Comparison of ENCODE assay signal across 13 cellular contexts in the genomic region with DNA sequence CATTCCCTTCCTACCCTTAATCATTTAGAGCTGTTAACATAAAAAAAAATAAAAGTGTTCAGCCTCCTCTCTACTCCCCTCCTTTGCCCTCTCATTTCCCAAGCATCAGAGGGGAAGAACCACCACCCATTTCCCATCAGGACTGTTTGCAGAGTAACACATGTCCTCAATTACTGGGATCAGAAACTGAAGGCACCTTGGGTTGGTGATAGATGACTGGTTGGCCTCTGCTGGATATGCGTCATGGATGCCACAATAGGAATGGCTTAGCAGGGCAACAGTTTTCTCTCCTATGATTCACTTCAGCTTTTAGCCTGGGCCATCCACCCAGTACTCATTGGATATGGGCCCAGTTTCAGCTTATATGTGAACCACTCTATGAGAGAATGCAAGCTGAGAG. TPM values are rescaled to one million over a fixed set of nuclear protein-coding genes. Genes with fewer than 3 reads are reported as not detected.
DNase-seq lines count a peak whose midpoint lies in the region; ATAC-seq and TF ChIP-seq lines count a peak whose summit lies in the region.
"Had no signal": no experiment of that assay in that cellular context is flagged by ENCODE, and none has a peak within 500 bp of the region (broad histone marks: within the 10 kb centered on the region; RNA-seq: fewer than 3 reads in every experiment).

No MANE protein-coding gene starts in this region.

- DNase-seq in ELR (ENCODE audit: low read depth) (peak; percentile 90), fibroblast of gingiva (ENCODE audit: low read depth) (peak; percentile 98), sciatic nerve (ENCODE audit: low spot score) (no peak), NCI-H226 (no peak), NCI-H510A treated with DMSO at 0.1 percent for 48 hours (lab: John Stamatoyannopoulos, UW) (no peak)
- DNase-seq in activated CD8-positive, alpha-beta T cell treated with anti-CD3 and anti-CD28 coated beads for 36 hours = no peak
- DNase-seq in activated CD4-positive, alpha-beta memory T cell treated with anti-CD3 and anti-CD28 coated beads, Interleukin-2, amount 10 ng/mL, durations not matched to agents 7 days and 5 days = no peak
- DNase-seq: effector memory CD8-positive, alpha-beta T cell; NCI-H1417; NCI-H524 treated with DMSO at 0.1 percent for 48 hours; SHP77; stomach had no signal

- peak; percentile 92 for ATAC-seq in SK-N-SH treated with all-trans-retinoic acid at 6 μM for 48 hours
- ATAC-seq in sciatic nerve = peak; percentile 80
- ATAC-seq in activated CD8-positive, alpha-beta T cell treated with anti-CD3 and anti-CD28 coated beads for 36 hours = no peak
- ATAC-seq: effector memory CD8-positive, alpha-beta T cell had no signal

- H3K9me3 Mint-ChIP-seq in activated CD8-positive, alpha-beta T cell treated with anti-CD3 and anti-CD28 coated beads for 36 hours = no peaks in the 10 kb centered on the region
- no peaks in the 10 kb centered on the region for H3K9me3 Mint-ChIP-seq in activated CD4-positive, alpha-beta memory T cell treated with anti-CD3 and anti-CD28 coated beads, Interleukin-2, amount 10 ng/mL, durations not matched to agents 7 days and 5 days
- H3K9me3 Mint-ChIP-seq: effector memory CD8-positive, alpha-beta T cell had no signal

- no peak overlapping the region for H3K4me3 Mint-ChIP-seq in activated CD8-positive, alpha-beta T cell treated with anti-CD3 and anti-CD28 coated beads for 36 hours
- H3K4me3 Mint-ChIP-seq in activated CD4-positive, alpha-beta memory T cell treated with anti-CD3 and anti-CD28 coated beads, Interleukin-2, amount 10 ng/mL, durations not matched to agents 7 days and 5 days = no peak overlapping the region
- H3K4me3 Mint-ChIP-seq: effector memory CD8-positive, alpha-beta T cell had no signal

- CTCF ChIA-PET in activated CD8-positive, alpha-beta T cell treated with anti-CD3 and anti-CD28 coated beads for 36 hours (lab: Charles Lee) = interaction anchor here (1.0 kb wide), 1 partner anchor 28 kb away, joined by 3 read pairs; no protein-coding TSS in a partner anchor
- CTCF ChIA-PET in activated CD4-positive, alpha-beta memory T cell treated with anti-CD3 and anti-CD28 coated beads, Interleukin-2, amount 10 ng/mL, durations not matched to agents 7 days and 5 days (lab: Charles Lee) = no interaction called here

- no peaks in the 10 kb centered on the region for H3K36me3 Mint-ChIP-seq in activated CD8-positive, alpha-beta T cell treated with anti-CD3 and anti-CD28 coated beads for 36 hours (ENCODE audit: low read depth)
- no peaks in the 10 kb centered on the region for H3K36me3 Mint-ChIP-seq in activated CD4-positive, alpha-beta memory T cell treated with anti-CD3 and anti-CD28 coated beads, Interleukin-2, amount 10 ng/mL, durations not matched to agents 7 days and 5 days (ENCODE audit: low read depth)

- H3K27ac Mint-ChIP-seq in activated CD8-positive, alpha-beta T cell treated with anti-CD3 and anti-CD28 coated beads for 36 hours = no peak overlapping the region
- no peak overlapping the region for H3K27ac Mint-ChIP-seq in activated CD4-positive, alpha-beta memory T cell treated with anti-CD3 and anti-CD28 coated beads, Interleukin-2, amount 10 ng/mL, durations not matched to agents 7 days and 5 days
- H3K27ac Mint-ChIP-seq: effector memory CD8-positive, alpha-beta T cell had no signal

- POLR2A ChIA-PET in activated CD8-positive, alpha-beta T cell treated with anti-CD3 and anti-CD28 coated beads for 36 hours (lab: Charles Lee) = no interaction called here
- POLR2A ChIA-PET in activated CD4-positive, alpha-beta memory T cell treated with anti-CD3 and anti-CD28 coated beads, Interleukin-2, amount 10 ng/mL, durations not matched to agents 7 days and 5 days (lab: Charles Lee) = no interaction called here

- TF ChIP-seq CTCF in activated CD8-positive, alpha-beta T cell treated with anti-CD3 and anti-CD28 coated beads for 36 hours (IDR thresholded peaks at IDR 0.05) = no peak

- intact Hi-C loops in sciatic nerve (cut with DNase I) = no loop called here
- intact Hi-C loops in activated CD8-positive, alpha-beta T cell treated with anti-CD3 and anti-CD28 coated beads for 36 hours (cut with micrococcal nuclease) = no loop called here

- peaks cover 1% of the 10 kb centered on the region for H3K27me3 Mint-ChIP-seq in activated CD8-positive, alpha-beta T cell treated with anti-CD3 and anti-CD28 coated beads for 36 hours
- peaks cover 11% of the 10 kb centered on the region for H3K27me3 Mint-ChIP-seq in activated CD4-positive, alpha-beta memory T cell treated with anti-CD3 and anti-CD28 coated beads, Interleukin-2, amount 10 ng/mL, durations not matched to agents 7 days and 5 days

- no peaks in the 10 kb centered on the region for H3K4me1 Mint-ChIP-seq in activated CD8-positive, alpha-beta T cell treated with anti-CD3 and anti-CD28 coated beads for 36 hours (ENCODE audit: low read depth)
- H3K4me1 Mint-ChIP-seq in activated CD4-positive, alpha-beta memory T cell treated with anti-CD3 and anti-CD28 coated beads, Interleukin-2, amount 10 ng/mL, durations not matched to agents 7 days and 5 days = no peaks in the 10 kb centered on the region

TF ChIP-seq in SK-N-SH treated with all-trans-retinoic acid at 6 μM for 48 hours, 23 proteins besides CTCF, POLR2A, EP300 and RAD21 (continues in another document):
- TF ChIP-seq CSDC2 (CRISPR knock-in tag; IDR thresholded peaks at IDR 0.05) = no peak
- TF ChIP-seq ZFP3 (CRISPR knock-in tag; IDR thresholded peaks at IDR 0.05) = no peak
- TF ChIP-seq TOX (CRISPR knock-in tag; IDR thresholded peaks at IDR 0.05; ENCODE audit: borderline replicate concordance) = 0 out of 2 replicates have a peak, but pooled peaks have one; percentile 73
- TF ChIP-seq, protein P1, sequence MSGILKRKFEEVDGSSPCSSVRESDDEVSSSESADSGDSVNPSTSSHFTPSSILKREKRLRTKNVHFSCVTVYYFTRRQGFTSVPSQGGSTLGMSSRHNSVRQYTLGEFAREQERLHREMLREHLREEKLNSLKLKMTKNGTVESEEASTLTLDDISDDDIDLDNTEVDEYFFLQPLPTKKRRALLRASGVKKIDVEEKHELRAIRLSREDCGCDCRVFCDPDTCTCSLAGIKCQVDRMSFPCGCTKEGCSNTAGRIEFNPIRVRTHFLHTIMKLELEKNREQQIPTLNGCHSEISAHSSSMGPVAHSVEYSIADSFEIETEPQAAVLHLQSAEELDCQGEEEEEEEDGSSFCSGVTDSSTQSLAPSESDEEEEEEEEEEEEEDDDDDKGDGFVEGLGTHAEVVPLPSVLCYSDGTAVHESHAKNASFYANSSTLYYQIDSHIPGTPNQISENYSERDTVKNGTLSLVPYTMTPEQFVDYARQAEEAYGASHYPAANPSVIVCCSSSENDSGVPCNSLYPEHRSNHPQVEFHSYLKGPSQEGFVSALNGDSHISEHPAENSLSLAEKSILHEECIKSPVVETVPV (CRISPR knock-in tag; IDR thresholded peaks at IDR 0.05) = no peak
- no peak for TF ChIP-seq ARNTL (CRISPR knock-in tag; IDR thresholded peaks at IDR 0.05; ENCODE audit: borderline replicate concordance, low read depth)
- TF ChIP-seq ZNF70 (CRISPR knock-in tag; IDR thresholded peaks at IDR 0.05) = no peak
- TF ChIP-seq, protein P2, sequence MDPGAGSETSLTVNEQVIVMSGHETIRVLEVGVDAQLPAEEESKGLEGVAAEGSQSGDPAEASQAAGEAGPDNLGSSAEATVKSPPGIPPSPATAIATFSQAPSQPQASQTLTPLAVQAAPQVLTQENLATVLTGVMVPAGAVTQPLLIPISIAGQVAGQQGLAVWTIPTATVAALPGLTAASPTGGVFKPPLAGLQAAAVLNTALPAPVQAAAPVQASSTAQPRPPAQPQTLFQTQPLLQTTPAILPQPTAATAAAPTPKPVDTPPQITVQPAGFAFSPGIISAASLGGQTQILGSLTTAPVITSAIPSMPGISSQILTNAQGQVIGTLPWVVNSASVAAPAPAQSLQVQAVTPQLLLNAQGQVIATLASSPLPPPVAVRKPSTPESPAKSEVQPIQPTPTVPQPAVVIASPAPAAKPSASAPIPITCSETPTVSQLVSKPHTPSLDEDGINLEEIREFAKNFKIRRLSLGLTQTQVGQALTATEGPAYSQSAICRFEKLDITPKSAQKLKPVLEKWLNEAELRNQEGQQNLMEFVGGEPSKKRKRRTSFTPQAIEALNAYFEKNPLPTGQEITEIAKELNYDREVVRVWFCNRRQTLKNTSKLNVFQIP (CRISPR knock-in tag; IDR thresholded peaks at IDR 0.05; ENCODE audit: borderline replicate concordance, low read depth) = no peak
- no peak for TF ChIP-seq ISL1 (CRISPR knock-in tag; IDR thresholded peaks at IDR 0.05)
- TF ChIP-seq ZNF565 (CRISPR knock-in tag; conservative IDR thresholded peaks at IDR 0.05; ENCODE audit: low read depth) = no peak
- TF ChIP-seq, protein P3, sequence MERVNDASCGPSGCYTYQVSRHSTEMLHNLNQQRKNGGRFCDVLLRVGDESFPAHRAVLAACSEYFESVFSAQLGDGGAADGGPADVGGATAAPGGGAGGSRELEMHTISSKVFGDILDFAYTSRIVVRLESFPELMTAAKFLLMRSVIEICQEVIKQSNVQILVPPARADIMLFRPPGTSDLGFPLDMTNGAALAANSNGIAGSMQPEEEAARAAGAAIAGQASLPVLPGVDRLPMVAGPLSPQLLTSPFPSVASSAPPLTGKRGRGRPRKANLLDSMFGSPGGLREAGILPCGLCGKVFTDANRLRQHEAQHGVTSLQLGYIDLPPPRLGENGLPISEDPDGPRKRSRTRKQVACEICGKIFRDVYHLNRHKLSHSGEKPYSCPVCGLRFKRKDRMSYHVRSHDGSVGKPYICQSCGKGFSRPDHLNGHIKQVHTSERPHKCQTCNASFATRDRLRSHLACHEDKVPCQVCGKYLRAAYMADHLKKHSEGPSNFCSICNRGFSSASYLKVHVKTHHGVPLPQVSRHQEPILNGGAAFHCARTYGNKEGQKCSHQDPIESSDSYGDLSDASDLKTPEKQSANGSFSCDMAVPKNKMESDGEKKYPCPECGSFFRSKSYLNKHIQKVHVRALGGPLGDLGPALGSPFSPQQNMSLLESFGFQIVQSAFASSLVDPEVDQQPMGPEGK (CRISPR knock-in tag; IDR thresholded peaks at IDR 0.05; ENCODE audit: borderline replicate concordance) = no peak

RNA-seq across cellular contexts. Expression of a gene that starts 54.2 kb away (rescaled TPM):
- 91.7 TPM for total RNA-seq in sciatic nerve
- total RNA-seq in activated CD8-positive, alpha-beta T cell treated with anti-CD3 and anti-CD28 coated beads for 36 hours = 100 to 1,000 TPM; 527 TPM
- total RNA-seq in activated CD4-positive, alpha-beta memory T cell treated with anti-CD3 and anti-CD28 coated beads, Interleukin-2, amount 10 ng/mL, durations not matched to agents 7 days and 5 days = 100 to 1,000 TPM; 267 to 282 TPM

Comparison
In these comparisons a context has a peak if more than half of its experiments do, and no peak if none do; other contexts are left out.
1. DNase-seq: peak in ELR (single experiment) and fibroblast of gingiva (single experiment); none in sciatic nerve (single experiment), NCI-H226 (single experiment), NCI-H510A treated with DMSO at 0.1 percent for 48 hours (single experiment), activated CD8-positive, alpha-beta T cell treated with anti-CD3 and anti-CD28 coated beads for 36 hours (single experiment) and activated CD4-positive, alpha-beta memory T cell treated with anti-CD3 and anti-CD28 coated beads, Interleukin-2, amount 10 ng/mL, durations not matched to agents 7 days and 5 days (single experiment).